Comparison of ENCODE assay signal across 19 cellular contexts in genomic region chr7:128075536-128076095, GRCh38. TPM values are rescaled to one million over a fixed set of nuclear protein-coding genes. Genes with fewer than 3 reads are reported as not detected.
A peak's percentile ranks its signal among the peaks of the same experiment; 100 is the strongest.
DNase-seq lines count a peak whose midpoint lies in the region; ATAC-seq and TF ChIP-seq lines count a peak whose summit lies in the region.
"Had no signal": no experiment of that assay in that cellular context is flagged by ENCODE, and none has a peak within 500 bp of the region (broad histone marks: within the 10 kb centered on the region; RNA-seq: fewer than 3 reads in every experiment).

No MANE protein-coding gene starts in this region.

- H3K36me3 Mint-ChIP-seq in endodermal cell (ENCODE audit: low read depth): peaks cover 22% of the 10 kb centered on the region

- peak overlapping the region; percentile 32 for H3K27ac ChIP-seq in endodermal cell (ENCODE audit: low read depth, low read length)
- H3K27ac ChIP-seq: A549 had no signal

- H3K4me3 ChIP-seq in endodermal cell (ENCODE audit: low read length): no peak overlapping the region
- H3K4me3 ChIP-seq: A549 had no signal

- no peak for TF ChIP-seq CTCF in endodermal cell (conservative IDR thresholded peaks at IDR 0.05)

- H3K27me3 Mint-ChIP-seq in endodermal cell (ENCODE audit: insufficient read depth): no peaks in the 10 kb centered on the region
- H3K27me3 Mint-ChIP-seq: CD4-positive, alpha-beta T cell had no signal

- no peak for ATAC-seq in GM18520 (IDR thresholded peaks at IDR 0.05; ENCODE audit: unreplicated experiment)
- no peak for ATAC-seq in GM21717 (IDR thresholded peaks at IDR 0.05; ENCODE audit: unreplicated experiment)
- ATAC-seq: A549, PC-3 had no signal

- no peak overlapping the region for H3K9ac ChIP-seq in endodermal cell (ENCODE audit: extremely low read depth, low read length, poor library complexity, severe bottlenecking)

- no peak overlapping the region for H3K4me3 Mint-ChIP-seq in endodermal cell
- H3K4me3 Mint-ChIP-seq: CD4-positive, alpha-beta T cell had no signal

- H3K9me3 ChIP-seq in endodermal cell (ENCODE audit: control insufficient read depth, low read length): no peaks in the 10 kb centered on the region
- H3K9me3 ChIP-seq: A549 had no signal

- WGBS in endodermal cell (ENCODE audit: insufficient coverage in 1 of 2, insufficient read length in 1 of 2), 2 experiments: 80 to 86% methylated on average over 2 to 6 of the region's 6 CpGs

- no peaks in the 10 kb centered on the region for H3K4me1 Mint-ChIP-seq in endodermal cell

- peaks cover 60% of the 10 kb centered on the region for H3K36me3 ChIP-seq in endodermal cell (ENCODE audit: control insufficient read depth, insufficient read depth, low read length)

- no peak overlapping the region for H3K27ac Mint-ChIP-seq in endodermal cell
- H3K27ac Mint-ChIP-seq: CD4-positive, alpha-beta T cell had no signal

- no peaks in the 10 kb centered on the region for H3K9me3 Mint-ChIP-seq in endodermal cell
- H3K9me3 Mint-ChIP-seq: CD4-positive, alpha-beta T cell had no signal

- DNase-seq in NCI-H82 (lab: John Stamatoyannopoulos, UW): peak; percentile 40
- DNase-seq in NCI-H82 treated with DMSO at 0.1 percent for 48 hours (lab: John Stamatoyannopoulos, UW; ENCODE audit: unreplicated experiment): no peak
- peak; percentile 42 for DNase-seq in NCI-H2171 treated with DMSO at 0.1 percent for 48 hours (lab: John Stamatoyannopoulos, UW)
- DNase-seq in endodermal cell: no peak
- DNase-seq in retina: peak; percentile 54
- no peak for DNase-seq in effector CD8-positive, alpha-beta T cell (lab: John Stamatoyannopoulos, UW)
- DNase-seq: CD4-positive, alpha-beta T cell; DND-41; GF-D8; MM.1S; NCI-H1105; NCI-H187 treated with DMSO at 0.1 percent for 48 hours; NCI-H226; NCI-H526; PC-3 had no signal

- H3K27me3 ChIP-seq in endodermal cell (ENCODE audit: control insufficient read depth, insufficient read depth, low read length, poor library complexity, severe bottlenecking): no peaks in the 10 kb centered on the region

- H3K4me1 ChIP-seq in endodermal cell (ENCODE audit: control insufficient read depth, insufficient read depth, low read length): no peaks in the 10 kb centered on the region
- H3K4me1 ChIP-seq: A549 had no signal

RNA-seq across cellular contexts. Expression of gene LRRC4, which starts 44.4 kb away (rescaled TPM):
- total RNA-seq in endodermal cell: 1 to 10 TPM; 1.5 TPM
- polyA plus RNA-seq in endodermal cell (2013, experiment 1 of 2): 18.8 TPM
- polyA plus RNA-seq in endodermal cell (2013, experiment 2 of 2): 16.4 TPM
- total RNA-seq: H4 had no signal
- polyA plus RNA-seq: A549 had no signal

Comparison
In these comparisons a context has a peak if more than half of its experiments do, and no peak if none do; other contexts are left out.
1. DNase-seq: peak in NCI-H82 (single experiment), NCI-H2171 treated with DMSO at 0.1 percent for 48 hours (single experiment) and retina (single experiment); none in NCI-H82 treated with DMSO at 0.1 percent for 48 hours (single experiment), endodermal cell (single experiment) and effector CD8-positive, alpha-beta T cell (single experiment).